ENCODE assay signal across 1 cellular context in genomic region chr15:93038064-93038705, GRCh38.
TF ChIP-seq lines count a peak whose summit lies in the region.

No MANE protein-coding gene starts in this region.

TF ChIP-seq in GM23338, 12 proteins besides CTCF, POLR2A, EP300 and RAD21 (continued from another document):
- TF ChIP-seq ZNF462 (CRISPR knock-in tag; IDR thresholded peaks at IDR 0.05): no peak
- TF ChIP-seq ETS1 (IDR thresholded peaks at IDR 0.05): no peak
- TF ChIP-seq STAT1 (IDR thresholded peaks at IDR 0.05; ENCODE audit: unreplicated experiment): no peak
- TF ChIP-seq ZNF114 (CRISPR knock-in tag; IDR thresholded peaks at IDR 0.05): no peak
- TF ChIP-seq ZNF331 (CRISPR knock-in tag; IDR thresholded peaks at IDR 0.05; ENCODE audit: low read depth): no peak
- no peak for TF ChIP-seq REST (IDR thresholded peaks at IDR 0.05; ENCODE audit: unreplicated experiment)
